Comparison of ENCODE assay signal across 20 cellular contexts in genomic region chr2:236688157-236688556, GRCh38.
DNase-seq lines count a peak whose midpoint lies in the region; ATAC-seq and TF ChIP-seq lines count a peak whose summit lies in the region.
"Had no signal": no experiment of that assay in that cellular context is flagged by ENCODE, and none has a peak within 500 bp of the region (broad histone marks: within the 10 kb centered on the region; RNA-seq: fewer than 3 reads in every experiment).

No MANE protein-coding gene starts in this region.

- peak overlapping the region in 1 of 12 donors; percentile 0 for H3K4me3 ChIP-seq in heart left ventricle
- H3K4me3 ChIP-seq in tibial artery: no peak overlapping the region
- H3K4me3 ChIP-seq in CD4-positive, alpha-beta memory T cell (ENCODE audit: low read length in 2 of 2): no peak overlapping the region
- no peak overlapping the region for H3K4me3 ChIP-seq in upper lobe of left lung
- H3K4me3 ChIP-seq: A549 had no signal

- H3K27ac ChIP-seq in heart left ventricle (peak overlapping the region in 8 of 12 donors; percentile 53 to 80 (median 72)), tibial artery (peak overlapping the region; percentile 18 to 38), upper lobe of left lung (no peak overlapping the region)
- no peak overlapping the region for H3K27ac ChIP-seq in CD4-positive, alpha-beta memory T cell (ENCODE audit: low read depth, low read length)

- DNase-seq in heart left ventricle: peak in 1 of 5 donors; percentile 54
- no peak for DNase-seq in left cardiac atrium
- DNase-seq in left ventricle myocardium superior: no peak
- DNase-seq in neural crest cell (ENCODE audit: low read depth, low spot score): no peak
- DNase-seq in tibial artery: peak; percentile 9 to 60
- DNase-seq in CD4-positive, alpha-beta memory T cell: no peak
- no peak for DNase-seq in upper lobe of left lung
- DNase-seq: Caco-2; CD4-positive, alpha-beta T cell; DMS 273 treated with DMSO at 0.1 percent for 48 hours; NCI-H1105; NCI-H2029 treated with DMSO at 0.1 percent for 48 hours; NCI-H345; NCI-H524; OCI-M1; SIG-M5 had no signal

- TF ChIP-seq EP300 in upper lobe of left lung (IDR thresholded peaks at IDR 0.05): no peak

- ATAC-seq in heart left ventricle (peak in 3 of 4 donors; percentile 17 to 43 (median 37)), left cardiac atrium (no peak), left ventricle myocardium superior (peak; percentile 17), GM18511 (IDR thresholded peaks at IDR 0.05; ENCODE audit: unreplicated experiment) (no peak), upper lobe of left lung (ENCODE audit: low FRiP score in 2 of 2) (no peak)
- ATAC-seq: A549 had no signal

- CTCF ChIA-PET in CD4-positive, alpha-beta memory T cell (lab: Charles Lee; ENCODE audit: partially characterized antibody): no interaction called here

- H3K9me3 Mint-ChIP-seq in neural crest cell: no peaks in the 10 kb centered on the region
- peaks cover 0 to 4% (median 0%) of the 10 kb centered on the region in 8 donors for H3K9me3 Mint-ChIP-seq in CD4-positive, alpha-beta memory T cell
- H3K9me3 Mint-ChIP-seq: CD4-positive, alpha-beta T cell had no signal

- peaks cover 29% of the 10 kb centered on the region for H3K4me1 Mint-ChIP-seq in neural crest cell
- H3K4me1 Mint-ChIP-seq in CD4-positive, alpha-beta memory T cell: peaks cover 3 to 8% (median 4%) of the 10 kb centered on the region in 4 donors

- POLR2A ChIA-PET in CD4-positive, alpha-beta memory T cell (lab: Charles Lee; ENCODE audit: partially characterized antibody): no interaction called here

- peaks cover 0 to 56% (median 28%) of the 10 kb centered on the region in 12 donors for H3K4me1 ChIP-seq in heart left ventricle
- peaks cover 11 to 44% (median 31%) of the 10 kb centered on the region in 4 donors for H3K4me1 ChIP-seq in tibial artery
- no peaks in the 10 kb centered on the region for H3K4me1 ChIP-seq in CD4-positive, alpha-beta memory T cell (ENCODE audit: insufficient read depth, low read length)
- H3K4me1 ChIP-seq in upper lobe of left lung: no peaks in the 10 kb centered on the region
- H3K4me1 ChIP-seq: BE2C had no signal

- TF ChIP-seq CTCF in heart left ventricle (IDR thresholded peaks at IDR 0.05) (no peak), neural crest cell (conservative IDR thresholded peaks at IDR 0.05) (no peak), tibial artery (IDR thresholded peaks at IDR 0.05) (no peak), upper lobe of left lung (IDR thresholded peaks at IDR 0.05) (no peak)

- no peaks in the 10 kb centered on the region for H3K27me3 Mint-ChIP-seq in neural crest cell (ENCODE audit: low read depth)
- peaks cover 20 to 23% of the 10 kb centered on the region in 2 donors for H3K27me3 Mint-ChIP-seq in CD4-positive, alpha-beta memory T cell

- WGBS in heart left ventricle, 4 donors: 40 to 68% (median 56%) methylated on average over 6 of the region's 6 CpGs
- 80 to 95% methylated on average over 6 of the region's 6 CpGs for WGBS in upper lobe of left lung, 2 donors

- no peaks in the 10 kb centered on the region for H3K36me3 ChIP-seq in heart left ventricle
- no peaks in the 10 kb centered on the region for H3K36me3 ChIP-seq in tibial artery
- no peaks in the 10 kb centered on the region for H3K36me3 ChIP-seq in CD4-positive, alpha-beta memory T cell (ENCODE audit: insufficient read depth, low read length)
- no peaks in the 10 kb centered on the region for H3K36me3 ChIP-seq in upper lobe of left lung
- H3K36me3 ChIP-seq: BE2C had no signal

- H3K4me3 Mint-ChIP-seq in neural crest cell: no peak overlapping the region
- no peak overlapping the region for H3K4me3 Mint-ChIP-seq in CD4-positive, alpha-beta memory T cell
- H3K4me3 Mint-ChIP-seq: CD4-positive, alpha-beta T cell; IgD-negative memory B cell had no signal

- H3K9me3 ChIP-seq in heart left ventricle (no peaks in the 10 kb centered on the region), tibial artery (no peaks in the 10 kb centered on the region), upper lobe of left lung (no peaks in the 10 kb centered on the region)
- no peaks in the 10 kb centered on the region for H3K9me3 ChIP-seq in CD4-positive, alpha-beta memory T cell (ENCODE audit: control insufficient read depth in 1 of 2, low read length in 2 of 2)
- H3K9me3 ChIP-seq: A549, BE2C, Caco-2 had no signal

- intact Hi-C loops in heart left ventricle (cut with DNase I): loop anchor here in 2 of 10 donors (5.0 kb wide), 1 partner anchor 121 kb away; the partner anchor contains the start of gene ACKR3 (in 2 of the 2)
- intact Hi-C loops in left cardiac atrium (cut with DNase I): no loop called here
- intact Hi-C loops in left ventricle myocardium superior (cut with micrococcal nuclease): no loop called here
- intact Hi-C loops in tibial artery (cut with DNase I; ENCODE audit: low total_unique reads): no loop called here
- intact Hi-C loops in CD4-positive, alpha-beta memory T cell (cut with micrococcal nuclease): no loop called here

- H3K27me3 ChIP-seq in heart left ventricle (no peaks in the 10 kb centered on the region), tibial artery (no peaks in the 10 kb centered on the region), upper lobe of left lung (no peaks in the 10 kb centered on the region)
- H3K27me3 ChIP-seq in CD4-positive, alpha-beta memory T cell (ENCODE audit: insufficient read depth, low read length): no peaks in the 10 kb centered on the region

- no peak for TF ChIP-seq POLR2A in heart left ventricle (IDR thresholded peaks at IDR 0.05)
- no peak for TF ChIP-seq POLR2A in upper lobe of left lung (IDR thresholded peaks at IDR 0.05)

- H3K27ac Mint-ChIP-seq in neural crest cell (ENCODE audit: unreplicated experiment): peak overlapping the region; percentile 43
- no peak overlapping the region for H3K27ac Mint-ChIP-seq in CD4-positive, alpha-beta memory T cell
- H3K27ac Mint-ChIP-seq: CD4-positive, alpha-beta T cell; IgD-negative memory B cell had no signal

- no peaks in the 10 kb centered on the region for H3K36me3 Mint-ChIP-seq in neural crest cell (ENCODE audit: low read depth)
- H3K36me3 Mint-ChIP-seq in CD4-positive, alpha-beta memory T cell: no peaks in the 10 kb centered on the region

Comparison
In these comparisons a context has a peak if more than half of its experiments do, and no peak if none do; other contexts are left out.
1. ATAC-seq: peak in heart left ventricle (3 of 4) and left ventricle myocardium superior (single experiment); none in left cardiac atrium (0 of 2), GM18511 (single experiment) and upper lobe of left lung (0 of 2).
2. DNase-seq: peak in tibial artery (2 of 2); none in left cardiac atrium (single experiment), left ventricle myocardium superior (single experiment), neural crest cell (single experiment), CD4-positive, alpha-beta memory T cell (0 of 5) and upper lobe of left lung (0 of 2).
3. H3K27ac ChIP-seq: peak in heart left ventricle (8 of 12) and tibial artery (2 of 2); none in CD4-positive, alpha-beta memory T cell (single experiment) and upper lobe of left lung (0 of 4).